ENCODE assay signal across 27 cellular contexts in genomic region chr2:171668111-171668600, GRCh38.
"Had no signal": no experiment of that assay in that cellular context is flagged by ENCODE, and none has a peak within 500 bp of the region (broad histone marks: within the 10 kb centered on the region; RNA-seq: fewer than 3 reads in every experiment).

No MANE protein-coding gene starts in this region.

- ATAC-seq: activated CD4-positive, alpha-beta T cell treated with anti-CD3 and anti-CD28 coated beads for 36 hours; foreskin keratinocyte; heart right ventricle; left lung; lower lobe of right lung; naive thymus-derived CD8-positive, alpha-beta T cell; sciatic nerve; stimulated activated effector memory CD8-positive, alpha-beta T cell treated with anti-CD3 and anti-CD28 coated beads, Interleukin-12 subunit alpha, Interleukin-12 subunit beta, amount 100 ng/mL, for 72 hours; stimulated activated naive CD8-positive, alpha-beta T cell treated with anti-CD3 and anti-CD28 coated beads, Interleukin-15, amount 100 ng/mL, for 72 hours had no signal

- H3K27me3 ChIP-seq: ascending aorta, brain microvascular endothelial cell, left lung had no signal

- H3K9me3 ChIP-seq: adrenal gland, ascending aorta, esophagus muscularis mucosa, heart right ventricle, left lung, lower lobe of right lung, prostate gland, tibial artery had no signal

- H3K4me1 ChIP-seq: adrenal gland, ascending aorta, esophagus muscularis mucosa, foreskin keratinocyte, heart right ventricle, left lung, lower lobe of right lung, prostate gland, tibial artery had no signal

- DNase-seq: activated CD4-positive, alpha-beta T cell treated with anti-CD3 and anti-CD28 coated beads for 36 hours; activated CD4-positive, alpha-beta T cell treated with anti-CD3 and anti-CD28 coated beads, Interleukin-2, amount 50 U/mL, for 4 hours; activated CD4-positive, CD25-positive, alpha-beta regulatory T cell; activated CD8-positive, alpha-beta memory T cell treated with anti-CD3 and anti-CD28 coated beads for 24 hours; activated effector memory CD4-positive, alpha-beta T cell treated with anti-CD3 and anti-CD28 coated beads, Interleukin-2, amount 50 U/mL, for 16 hours; activated naive CD4-positive, alpha-beta T cell treated with anti-CD3 and anti-CD28 coated beads for 36 hours; activated naive CD8-positive, alpha-beta T cell treated with anti-CD3 and anti-CD28 coated beads for 36 hours; adrenal gland; brain microvascular endothelial cell; endodermal cell; foreskin keratinocyte; heart right ventricle; kidney glomerular epithelial cell; left lung; lower lobe of right lung; mesenchymal stem cell; naive thymus-derived CD8-positive, alpha-beta T cell; retina; stimulated activated CD4-positive, alpha-beta T cell treated with anti-CD3 and anti-CD28 coated beads, Interleukin-4, amount 100 ng/mL, for 24 hours; stimulated activated naive CD8-positive, alpha-beta T cell treated with anti-CD3 and anti-CD28 coated beads, Interleukin-15, amount 100 ng/mL, for 72 hours; tibial artery had no signal

- H3K27ac ChIP-seq: adrenal gland, ascending aorta, brain microvascular endothelial cell, esophagus muscularis mucosa, foreskin keratinocyte, heart right ventricle, left lung, lower lobe of right lung, prostate gland, skin epidermis, tibial artery had no signal

- H3K4me3 ChIP-seq: adrenal gland, ascending aorta, esophagus muscularis mucosa, heart right ventricle, left lung, lower lobe of right lung, prostate gland, skin epidermis, tibial artery had no signal

- H3K36me3 ChIP-seq: adrenal gland, ascending aorta, brain microvascular endothelial cell, esophagus muscularis mucosa, heart right ventricle, left lung, lower lobe of right lung, prostate gland, tibial artery had no signal
